1 cellular context compared by ENCODE assay signal in genomic region chr22:48368975-48369525, GRCh38.
TF ChIP-seq lines count a peak whose summit lies in the region.

No MANE protein-coding gene starts in this region.

TF ChIP-seq in GM23338, 12 proteins besides CTCF, POLR2A, EP300 and RAD21 (continued from another document):
- TF ChIP-seq ZNF462 (CRISPR knock-in tag; IDR thresholded peaks at IDR 0.05) (peak; percentile 47; the same call in 1 of the 2 replicates), CREB1 (CRISPR knock-in tag; IDR thresholded peaks at IDR 0.05; ENCODE audit: low read depth) (no peak)
